12 cellular contexts compared by ENCODE assay signal in genomic region chr12:121196902-121197301, GRCh38. TPM values are rescaled to one million over a fixed set of nuclear protein-coding genes. Genes with fewer than 3 reads are reported as not detected.
DNase-seq lines count a peak whose midpoint lies in the region; ATAC-seq, FAIRE-seq and TF ChIP-seq lines count a peak whose summit lies in the region.
"Had no signal": no experiment of that assay in that cellular context is flagged by ENCODE, and none has a peak within 500 bp of the region (broad histone marks: within the 10 kb centered on the region; RNA-seq: fewer than 3 reads in every experiment).

No MANE protein-coding gene starts in this region.

- H2BK5ac ChIP-seq in mesendoderm (ENCODE audit: low read length): no peak overlapping the region

- H3K4ac ChIP-seq in mesendoderm (ENCODE audit: low read depth, low read length): no peak overlapping the region

- H4K8ac ChIP-seq in mesendoderm (ENCODE audit: low read depth, low read length): no peak overlapping the region

- H3K4me1 Mint-ChIP-seq in activated T-cell treated with anti-CD3 and anti-CD28 coated beads, Interleukin-2, amount 50 U/mL, for 4 hours (ENCODE audit: low read depth): peaks cover 4% of the 10 kb centered on the region
- no peaks in the 10 kb centered on the region for H3K4me1 Mint-ChIP-seq in central memory CD8-positive, alpha-beta T cell

- TF ChIP-seq CTCF in pancreas (IDR thresholded peaks at IDR 0.05): no peak

- H3K27ac Mint-ChIP-seq in central memory CD8-positive, alpha-beta T cell (ENCODE audit: low read depth): no peak overlapping the region

- no peaks in the 10 kb centered on the region for H3K79me1 ChIP-seq in mesendoderm (ENCODE audit: low read length)

- no peak overlapping the region for H2BK120ac ChIP-seq in mesendoderm (ENCODE audit: low read depth, low read length)

- intact Hi-C loops in pancreas (cut with DNase I): no loop called here

- H3K4me1 ChIP-seq in pancreas (no peaks in the 10 kb centered on the region), mesendoderm (ENCODE audit: control insufficient read depth, low read depth, low read length) (no peaks in the 10 kb centered on the region)

- H2AK5ac ChIP-seq in mesendoderm (ENCODE audit: low read length): no peak overlapping the region

- no peak for FAIRE-seq in pancreas (lab: Jason Lieb, UNC)
- FAIRE-seq: H1 had no signal

- H3K56ac ChIP-seq in mesendoderm (ENCODE audit: low read length): no peak overlapping the region

- no peaks in the 10 kb centered on the region for H3K9me3 Mint-ChIP-seq in activated T-cell treated with anti-CD3 and anti-CD28 coated beads, Interleukin-2, amount 50 U/mL, for 4 hours
- no peaks in the 10 kb centered on the region for H3K9me3 Mint-ChIP-seq in central memory CD8-positive, alpha-beta T cell

- H3K4me2 ChIP-seq in mesendoderm (ENCODE audit: low read length): no peak overlapping the region

- H3K9me3 ChIP-seq in pancreas: no peaks in the 10 kb centered on the region

- no peaks in the 10 kb centered on the region for H3K36me3 Mint-ChIP-seq in activated T-cell treated with anti-CD3 and anti-CD28 coated beads, Interleukin-2, amount 50 U/mL, for 4 hours (ENCODE audit: insufficient read depth)
- no peaks in the 10 kb centered on the region for H3K36me3 Mint-ChIP-seq in central memory CD8-positive, alpha-beta T cell (ENCODE audit: insufficient read depth)

- no peak overlapping the region for H3K4me3 ChIP-seq in pancreas
- no peak overlapping the region for H3K4me3 ChIP-seq in mesendoderm (ENCODE audit: low read length)
- H3K4me3 ChIP-seq: cardiac muscle cell had no signal

- 84 to 88% methylated on average over 6 of the region's 6 CpGs for WGBS in pancreas, 2 donors
- no CpG with 5 or more reads among the region's 6 CpGs for WGBS in mesendoderm (ENCODE audit: extremely low coverage, insufficient coverage, low lambda C conversion rate)

- H3K9ac ChIP-seq in mesendoderm (ENCODE audit: low read length): no peak overlapping the region

- H3K18ac ChIP-seq in mesendoderm (ENCODE audit: low read length): no peak overlapping the region

- no peak for DNase-seq in activated T-cell treated with anti-CD3 and anti-CD28 coated beads, Interleukin-2, amount 50 U/mL, for 4 hours
- no peak for DNase-seq in activated T-cell treated with anti-CD3 and anti-CD28 coated beads, Interleukin-2, amount 50 U/mL, for 1 hour
- peak; percentile 3 for DNase-seq in NCI-H774 (lab: John Stamatoyannopoulos, UW)
- DNase-seq in central memory CD8-positive, alpha-beta T cell (ENCODE audit: low spot score in 2 of 2): no peak
- no peak for DNase-seq in pancreas
- no peak for DNase-seq in LoVo (ENCODE audit: low spot score)
- no peak for DNase-seq in effector CD4-positive, alpha-beta T cell
- no peak for DNase-seq in mesendoderm
- DNase-seq: foreskin fibroblast, NCI-H446 had no signal

- H3K4me3 Mint-ChIP-seq in activated T-cell treated with anti-CD3 and anti-CD28 coated beads, Interleukin-2, amount 50 U/mL, for 4 hours: peak overlapping the region; percentile 31
- H3K4me3 Mint-ChIP-seq in central memory CD8-positive, alpha-beta T cell: no peak overlapping the region

- H3K79me2 ChIP-seq in mesendoderm (ENCODE audit: control insufficient read depth, insufficient read depth, low read length): no peaks in the 10 kb centered on the region

- H4K5ac ChIP-seq in mesendoderm (ENCODE audit: low read length): no peak overlapping the region

- H2BK15ac ChIP-seq in mesendoderm (replicated peaks; ENCODE audit: low read depth): no peak overlapping the region

- H3K27ac ChIP-seq in pancreas (no peak overlapping the region), mesendoderm (ENCODE audit: low read depth, low read length) (no peak overlapping the region)
- H3K27ac ChIP-seq: cardiac muscle cell had no signal

- H3K27me3 ChIP-seq in pancreas (no peaks in the 10 kb centered on the region), mesendoderm (ENCODE audit: insufficient read depth, low read length, poor library complexity) (no peaks in the 10 kb centered on the region)
- H3K27me3 ChIP-seq: cardiac muscle cell had no signal

- H3K36me3 ChIP-seq in pancreas (no peaks in the 10 kb centered on the region), mesendoderm (ENCODE audit: control insufficient read depth, insufficient read depth, low read length) (no peaks in the 10 kb centered on the region)
- H3K36me3 ChIP-seq: cardiac muscle cell had no signal

- no peaks in the 10 kb centered on the region for H3K27me3 Mint-ChIP-seq in activated T-cell treated with anti-CD3 and anti-CD28 coated beads, Interleukin-2, amount 50 U/mL, for 4 hours (ENCODE audit: low read depth)
- no peaks in the 10 kb centered on the region for H3K27me3 Mint-ChIP-seq in central memory CD8-positive, alpha-beta T cell

- no peak for ATAC-seq in activated T-cell treated with anti-CD3 and anti-CD28 coated beads, Interleukin-2, amount 50 U/mL, for 4 hours
- ATAC-seq in central memory CD8-positive, alpha-beta T cell (replicated peaks; ENCODE audit: extremely low read depth, poor library complexity, severe bottlenecking): peak; percentile 32
- peak in 3 of 4 donors; percentile 15 to 77 (median 63) for ATAC-seq in pancreas

- H3K23ac ChIP-seq in mesendoderm (ENCODE audit: low read length): no peak overlapping the region

RNA-seq across cellular contexts. Expression of gene P2RX4, which starts 13.0 kb away (rescaled TPM):
- 10 to 100 TPM; 18.1 to 21.9 (median 21.6) TPM for total RNA-seq in activated T-cell treated with anti-CD3 and anti-CD28 coated beads, Interleukin-2, amount 50 U/mL, for 4 hours
- 10 to 100 TPM; 27.5 to 60.1 (median 33.3) TPM for total RNA-seq in pancreas
- polyA plus RNA-seq in pancreas: 10 to 100 TPM; 31.4 to 34.0 TPM
- 6.0 TPM for polyA plus RNA-seq in mesendoderm (2013, experiment 1 of 2)
- polyA plus RNA-seq in mesendoderm (2013, experiment 2 of 2): 6.6 TPM

Comparison
In these comparisons a context has a peak if more than half of its experiments do, and no peak if none do; other contexts are left out.
1. ATAC-seq: peak in central memory CD8-positive, alpha-beta T cell (single experiment) and pancreas (3 of 4); none in activated T-cell treated with anti-CD3 and anti-CD28 coated beads, Interleukin-2, amount 50 U/mL, for 4 hours (0 of 2).